ENCODE assay signal across 11 cellular contexts in the genomic region with DNA sequence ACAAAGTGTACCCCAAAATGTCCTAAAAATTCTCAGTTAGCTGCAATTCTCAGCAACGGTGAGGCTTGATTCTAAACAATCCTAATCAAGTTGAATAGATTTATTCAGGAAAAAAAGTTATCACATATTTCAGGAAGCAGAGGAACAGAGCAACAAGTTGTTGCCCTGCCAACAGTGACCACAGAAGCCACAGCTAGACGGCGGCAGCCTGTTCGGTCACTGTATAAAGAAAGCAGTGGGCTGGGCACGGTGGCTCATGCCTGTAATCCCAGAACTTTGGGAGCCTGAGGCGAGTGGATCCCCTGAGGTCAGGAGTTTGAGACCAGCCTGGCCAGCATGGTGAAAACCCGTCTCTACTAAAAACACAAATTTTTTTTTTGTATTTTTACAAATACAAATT.
A peak's percentile ranks its signal among the peaks of the same experiment; 100 is the strongest.
DNase-seq lines count a peak whose midpoint lies in the region; ATAC-seq and TF ChIP-seq lines count a peak whose summit lies in the region.
"Had no signal": no experiment of that assay in that cellular context is flagged by ENCODE, and none has a peak within 500 bp of the region (broad histone marks: within the 10 kb centered on the region; RNA-seq: fewer than 3 reads in every experiment).

No MANE protein-coding gene starts in this region.

- peak overlapping the region; percentile 86 for H3K27ac Mint-ChIP-seq in chondrocyte (ENCODE audit: unreplicated experiment)

- H3K4me3 ChIP-seq in suprapubic skin, result no peak overlapping the region

- WGBS in suprapubic skin, result 61% methylated on average over 7 of the region's 7 CpGs

- DNase-seq in EH (ENCODE audit: low read depth) (peak; percentile 10), MV-4-11 (lab: John Stamatoyannopoulos, UW) (peak; percentile 74), chondrocyte (ENCODE audit: low spot score) (peak; percentile 95), non-pigmented ciliary epithelial cell (ENCODE audit: low read depth) (peak; percentile 67), NCI-H2081 treated with DMSO at 0.1 percent for 48 hours (lab: John Stamatoyannopoulos, UW) (no peak), suprapubic skin (ENCODE audit: low spot score in 2 of 2) (no peak), NCI-H1694 (lab: John Stamatoyannopoulos, UW) (no peak)
- DNase-seq: activated CD4-positive, CD25-positive, alpha-beta regulatory T cell treated with anti-CD3 and anti-CD28 coated beads, Interleukin-2, amount 50 U/mL, for 72 hours; DND-41; NCI-H226 had no signal

- no peak for TF ChIP-seq EP300 in suprapubic skin (IDR thresholded peaks at IDR 0.05)

- ATAC-seq in HG03280 (IDR thresholded peaks at IDR 0.05; ENCODE audit: unreplicated experiment), result no peak

- H3K9me3 ChIP-seq in suprapubic skin, result no peaks in the 10 kb centered on the region

- H3K36me3 ChIP-seq in suprapubic skin, result no peaks in the 10 kb centered on the region

- H3K9me3 Mint-ChIP-seq in chondrocyte (ENCODE audit: low read depth), result peaks cover 5% of the 10 kb centered on the region

- no peaks in the 10 kb centered on the region for H3K27me3 Mint-ChIP-seq in chondrocyte (ENCODE audit: low read depth)

- H3K36me3 Mint-ChIP-seq in chondrocyte (ENCODE audit: low read depth), result peaks cover 2% of the 10 kb centered on the region

- no peak overlapping the region for H3K27ac ChIP-seq in suprapubic skin

- H3K27me3 ChIP-seq in suprapubic skin, result no peaks in the 10 kb centered on the region

- H3K4me3 Mint-ChIP-seq in chondrocyte (ENCODE audit: unreplicated experiment), result no peak overlapping the region

- TF ChIP-seq CTCF in chondrocyte (IDR thresholded peaks at IDR 0.05) (no peak), suprapubic skin (IDR thresholded peaks at IDR 0.05) (no peak)

- peaks cover 92% of the 10 kb centered on the region for H3K4me1 Mint-ChIP-seq in chondrocyte (ENCODE audit: low read depth)

- no peaks in the 10 kb centered on the region for H3K4me1 ChIP-seq in suprapubic skin

- TF ChIP-seq POLR2A in suprapubic skin (IDR thresholded peaks at IDR 0.05), result no peak

Comparison
In these comparisons a context has a peak if more than half of its experiments do, and no peak if none do; other contexts are left out.
1. DNase-seq: peak in EH (single experiment), MV-4-11 (single experiment), chondrocyte (single experiment) and non-pigmented ciliary epithelial cell (single experiment); none in NCI-H2081 treated with DMSO at 0.1 percent for 48 hours (single experiment), suprapubic skin (0 of 2) and NCI-H1694 (single experiment).